ENCODE assay signal across 1 cellular context in the genomic region with DNA sequence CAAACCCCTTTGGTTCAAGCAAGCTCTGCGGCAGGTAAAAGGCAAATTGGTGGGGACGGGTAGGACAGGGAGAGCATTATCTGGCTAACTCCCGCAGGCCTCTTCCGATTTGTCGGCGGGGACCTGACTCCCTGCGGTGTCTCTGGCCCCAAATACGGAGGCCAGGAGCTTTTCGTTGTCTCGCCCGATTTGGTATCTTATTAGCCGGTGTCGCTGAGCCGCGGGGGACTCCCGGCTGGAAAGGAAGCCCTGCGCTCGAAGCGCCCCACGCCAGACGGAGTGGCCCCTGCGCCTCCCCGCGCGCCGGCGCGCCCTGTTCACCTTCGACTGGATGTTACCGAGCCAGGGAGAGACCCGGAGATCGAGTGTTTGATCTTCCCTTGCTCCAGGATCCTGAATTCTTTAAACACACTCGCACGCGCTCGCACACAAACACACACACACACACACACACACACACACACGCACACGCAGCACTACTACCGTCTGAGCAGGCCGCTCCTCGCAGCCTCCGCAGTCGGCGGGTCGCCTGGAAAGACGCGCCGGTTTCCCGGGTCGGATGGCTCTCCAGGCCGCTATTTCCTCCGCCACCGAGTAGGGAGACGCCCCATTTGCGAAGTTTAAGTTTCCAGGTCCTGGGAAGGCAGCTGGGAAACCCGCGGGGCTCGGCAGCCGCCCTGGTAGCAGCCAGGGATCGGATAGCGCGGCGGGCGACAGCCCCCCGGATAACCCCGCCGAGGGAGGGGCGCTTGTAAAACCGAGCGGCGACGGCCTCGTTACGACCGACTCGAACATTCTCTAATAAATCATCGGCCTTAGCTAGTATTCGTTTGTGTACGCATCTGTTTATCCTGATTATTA.
A peak's percentile ranks its signal among the peaks of the same experiment; 100 is the strongest.
TF ChIP-seq lines count a peak whose summit lies in the region.

No MANE protein-coding gene starts in this region.

TF ChIP-seq in H1, 55 proteins besides CTCF, POLR2A, EP300 and RAD21:
- TF ChIP-seq FOSL1 (IDR thresholded peaks at IDR 0.05; ENCODE audit: insufficient read depth, low read depth, low read length) (no peak), GTF2F1 (IDR thresholded peaks at IDR 0.05; ENCODE audit: borderline replicate concordance, low read depth, low read length) (no peak), CBX8 (IDR thresholded peaks at IDR 0.05; ENCODE audit: borderline replicate concordance, low read depth, low read length) (peak; percentile 96; the same call in 1 of the 2 replicates), RNF2 (IDR thresholded peaks at IDR 0.05; ENCODE audit: borderline replicate concordance, low read depth, low read length, missing control alignments, poor library complexity, severe bottlenecking) (peak; percentile 93), EZH2 (IDR thresholded peaks at IDR 0.05; ENCODE audit: low read depth, low read length, severe bottlenecking) (peak; percentile 98), SUZ12 (IDR thresholded peaks at IDR 0.05; ENCODE audit: low read length) (peak; percentile 99), TBP (IDR thresholded peaks at IDR 0.05; ENCODE audit: low read depth, low read length) (0 out of 2 replicates have a peak, but pooled peaks have one; percentile 18)
